36 cellular contexts compared by ENCODE assay signal in the genomic region with DNA sequence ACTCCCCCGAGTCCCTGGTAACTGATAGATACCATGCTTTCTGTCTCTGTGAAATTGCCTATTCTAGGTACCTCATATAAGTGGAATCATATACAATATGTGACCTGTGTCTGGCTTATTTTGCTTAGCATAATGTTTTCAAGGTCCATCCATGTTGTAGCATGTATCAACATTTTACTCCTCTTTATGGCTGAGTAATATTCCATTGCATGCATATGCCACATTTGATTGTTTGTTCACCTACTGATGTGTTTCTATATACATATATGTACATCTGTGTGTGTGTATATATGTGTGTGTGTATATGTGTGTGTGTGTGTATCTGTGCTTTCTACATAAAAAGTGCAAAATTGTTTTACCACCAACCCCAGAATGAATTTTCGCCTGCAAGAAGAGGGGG.
"Had no signal": no experiment of that assay in that cellular context is flagged by ENCODE, and none has a peak within 500 bp of the region (broad histone marks: within the 10 kb centered on the region; RNA-seq: fewer than 3 reads in every experiment).

No MANE protein-coding gene starts in this region.

- H3K27ac ChIP-seq: adrenal gland, body of pancreas, cardiac muscle cell, colonic mucosa, gastrocnemius medialis, heart left ventricle, WERI-Rb-1 had no signal

- H3K9me3 ChIP-seq: adrenal gland, body of pancreas, colonic mucosa, gastrocnemius medialis, heart left ventricle had no signal

- DNase-seq: activated B cell treated with CpG ODN at 0.5 μM for 24 hours; activated CD4-positive, alpha-beta memory T cell treated with anti-CD3 and anti-CD28 coated beads for 36 hours; activated CD4-positive, alpha-beta T cell treated with anti-CD3 and anti-CD28 coated beads for 48 hours; activated CD8-positive, alpha-beta memory T cell treated with anti-CD3 and anti-CD28 coated beads, Interleukin-2, amount 10 ng/mL, durations not matched to agents 7 days and 5 days; activated CD8-positive, alpha-beta memory T cell treated with anti-CD3 and anti-CD28 coated beads, Interleukin-2, amount 50 U/mL, for 4 hours; activated CD8-positive, alpha-beta T cell treated with anti-CD3 and anti-CD28 coated beads, Interleukin-2, amount 10 ng/mL, durations not matched to agents 7 days and 5 days; activated effector memory CD4-positive, alpha-beta T cell treated with anti-CD3 and anti-CD28 coated beads, Interleukin-2, amount 50 U/mL, for 16 hours; activated naive CD4-positive, alpha-beta T cell treated with anti-CD3 and anti-CD28 coated beads for 36 hours; activated naive CD8-positive, alpha-beta T cell treated with anti-CD3 and anti-CD28 coated beads for 36 hours; activated naive CD8-positive, alpha-beta T cell treated with anti-CD3 and anti-CD28 coated beads, Interleukin-2, amount 50 U/mL, for 24 hours; activated T-cell treated with anti-CD3 and anti-CD28 coated beads, Interleukin-2, amount 50 U/mL, for 1 hour; activated T-cell treated with anti-CD3 and anti-CD28 coated beads, Interleukin-2, amount 50 U/mL, for 48 hours; adrenal gland; amygdala; aorta; body of pancreas; central memory CD4-positive, alpha-beta T cell; cerebellar nuclear complex; colonic mucosa; effector CD8-positive, alpha-beta T cell; foreskin fibroblast; gastrocnemius medialis; glutamatergic neuron; heart left ventricle; T-cell; T-helper 9 cell; WERI-Rb-1 had no signal

- H3K4me3 Mint-ChIP-seq: activated B cell treated with CpG ODN at 0.5 μM for 24 hours; activated CD4-positive, alpha-beta memory T cell treated with anti-CD3 and anti-CD28 coated beads for 36 hours; activated CD8-positive, alpha-beta memory T cell treated with anti-CD3 and anti-CD28 coated beads, Interleukin-2, amount 10 ng/mL, durations not matched to agents 7 days and 5 days; activated CD8-positive, alpha-beta T cell treated with anti-CD3 and anti-CD28 coated beads, Interleukin-2, amount 10 ng/mL, durations not matched to agents 7 days and 5 days; activated naive CD4-positive, alpha-beta T cell treated with anti-CD3 and anti-CD28 coated beads for 36 hours; activated naive CD4-positive, alpha-beta T cell treated with anti-CD3 and anti-CD28 coated beads, Interleukin-2, amount 50 U/mL, for 24 hours; activated naive CD8-positive, alpha-beta T cell treated with anti-CD3 and anti-CD28 coated beads for 36 hours; activated naive CD8-positive, alpha-beta T cell treated with anti-CD3 and anti-CD28 coated beads, Interleukin-2, amount 50 U/mL, for 24 hours; activated T-helper 1 cell treated with anti-CD3 and anti-CD28 coated beads, Interleukin-12 subunit alpha, Interleukin-12 subunit beta, Interleukin-2, Interleukin-4 antibody, amounts not matched to agents 30 ng/mL and 10 ng/mL and 1 ng/mL, durations not matched to agents 14 hours and 24 hours and 36 hours; T-cell; T-helper 1 cell treated with Interleukin-12 subunit alpha and Interleukin-12 subunit beta and Interleukin-4 antibody, amounts not matched to agents 30 μg/mL and 1 μg/mL, for 36 hours had no signal

- H3K4me1 ChIP-seq: adrenal gland, body of pancreas, colonic mucosa, gastrocnemius medialis, heart left ventricle had no signal

- H3K27me3 ChIP-seq: adrenal gland, body of pancreas, cardiac muscle cell, colonic mucosa, gastrocnemius medialis, heart left ventricle had no signal

- H3K27ac Mint-ChIP-seq: activated B cell treated with CpG ODN at 0.5 μM for 24 hours; activated CD4-positive, alpha-beta memory T cell treated with anti-CD3 and anti-CD28 coated beads for 36 hours; activated CD8-positive, alpha-beta memory T cell treated with anti-CD3 and anti-CD28 coated beads, Interleukin-2, amount 10 ng/mL, durations not matched to agents 7 days and 5 days; activated CD8-positive, alpha-beta T cell treated with anti-CD3 and anti-CD28 coated beads, Interleukin-2, amount 10 ng/mL, durations not matched to agents 7 days and 5 days; activated naive CD4-positive, alpha-beta T cell treated with anti-CD3 and anti-CD28 coated beads for 36 hours; activated naive CD4-positive, alpha-beta T cell treated with anti-CD3 and anti-CD28 coated beads, Interleukin-2, amount 50 U/mL, for 24 hours; activated naive CD8-positive, alpha-beta T cell treated with anti-CD3 and anti-CD28 coated beads for 36 hours; activated naive CD8-positive, alpha-beta T cell treated with anti-CD3 and anti-CD28 coated beads, Interleukin-2, amount 50 U/mL, for 24 hours; activated T-helper 1 cell treated with anti-CD3 and anti-CD28 coated beads, Interleukin-12 subunit alpha, Interleukin-12 subunit beta, Interleukin-2, Interleukin-4 antibody, amounts not matched to agents 30 ng/mL and 10 ng/mL and 1 ng/mL, durations not matched to agents 14 hours and 24 hours and 36 hours; activated T-helper 2 cell treated with anti-CD3 and anti-CD28 coated beads, Interferon-gamma antibody, Interleukin-2, Interleukin-4, amounts not matched to agents 10 μg/mL and 5 μg/mL and 100 μg/mL, durations not matched to agents 14 hours and 24 hours and 36 hours; T-cell; T-helper 1 cell treated with Interleukin-12 subunit alpha and Interleukin-12 subunit beta and Interleukin-4 antibody, amounts not matched to agents 30 μg/mL and 1 μg/mL, for 36 hours had no signal

- FAIRE-seq: endometrium, endothelial cell of umbilical vein had no signal

- H3K9me3 Mint-ChIP-seq: activated B cell treated with CpG ODN at 0.5 μM for 24 hours; activated CD4-positive, alpha-beta memory T cell treated with anti-CD3 and anti-CD28 coated beads for 36 hours; activated naive CD4-positive, alpha-beta T cell treated with anti-CD3 and anti-CD28 coated beads for 36 hours; activated naive CD4-positive, alpha-beta T cell treated with anti-CD3 and anti-CD28 coated beads, Interleukin-2, amount 50 U/mL, for 24 hours; activated naive CD8-positive, alpha-beta T cell treated with anti-CD3 and anti-CD28 coated beads for 36 hours; activated T-helper 1 cell treated with anti-CD3 and anti-CD28 coated beads, Interleukin-12 subunit alpha, Interleukin-12 subunit beta, Interleukin-2, Interleukin-4 antibody, amounts not matched to agents 30 ng/mL and 10 ng/mL and 1 ng/mL, durations not matched to agents 14 hours and 24 hours and 36 hours; activated T-helper 2 cell treated with anti-CD3 and anti-CD28 coated beads, Interferon-gamma antibody, Interleukin-2, Interleukin-4, amounts not matched to agents 10 μg/mL and 5 μg/mL and 100 μg/mL, durations not matched to agents 14 hours and 24 hours and 36 hours had no signal

- H3K4me3 ChIP-seq: adrenal gland, body of pancreas, cardiac muscle cell, colonic mucosa, gastrocnemius medialis, heart left ventricle had no signal

- H3K4me1 Mint-ChIP-seq: activated B cell treated with CpG ODN at 0.5 μM for 24 hours, T-cell had no signal

- ATAC-seq: activated CD4-positive, CD25-positive, alpha-beta regulatory T cell treated with anti-CD3 and anti-CD28 coated beads, Interleukin-2, amount 50 U/mL, for 24 hours; activated CD8-positive, alpha-beta memory T cell treated with anti-CD3 and anti-CD28 coated beads, Interleukin-2, amount 10 ng/mL, durations not matched to agents 7 days and 5 days; activated CD8-positive, alpha-beta T cell treated with anti-CD3 and anti-CD28 coated beads, Interleukin-2, amount 10 ng/mL, durations not matched to agents 7 days and 5 days; activated naive CD8-positive, alpha-beta T cell treated with anti-CD3 and anti-CD28 coated beads, Interleukin-2, amount 50 U/mL, for 24 hours; body of pancreas; esophagus mucosa; gastrocnemius medialis; heart left ventricle; T-cell had no signal

- H3K36me3 ChIP-seq: adrenal gland, cardiac muscle cell, colonic mucosa, gastrocnemius medialis, WERI-Rb-1 had no signal

- H3K36me3 Mint-ChIP-seq: activated CD4-positive, alpha-beta memory T cell treated with anti-CD3 and anti-CD28 coated beads for 36 hours; activated CD8-positive, alpha-beta memory T cell treated with anti-CD3 and anti-CD28 coated beads, Interleukin-2, amount 10 ng/mL, durations not matched to agents 7 days and 5 days had no signal

- H3K27me3 Mint-ChIP-seq: activated B cell treated with CpG ODN at 0.5 μM for 24 hours; activated CD4-positive, alpha-beta memory T cell treated with anti-CD3 and anti-CD28 coated beads for 36 hours; activated CD8-positive, alpha-beta memory T cell treated with anti-CD3 and anti-CD28 coated beads, Interleukin-2, amount 10 ng/mL, durations not matched to agents 7 days and 5 days; activated naive CD4-positive, alpha-beta T cell treated with anti-CD3 and anti-CD28 coated beads, Interleukin-2, amount 50 U/mL, for 24 hours; activated naive CD8-positive, alpha-beta T cell treated with anti-CD3 and anti-CD28 coated beads for 36 hours; activated naive CD8-positive, alpha-beta T cell treated with anti-CD3 and anti-CD28 coated beads, Interleukin-2, amount 50 U/mL, for 24 hours; T-cell had no signal
